15 cellular contexts compared by ENCODE assay signal in the genomic region with DNA sequence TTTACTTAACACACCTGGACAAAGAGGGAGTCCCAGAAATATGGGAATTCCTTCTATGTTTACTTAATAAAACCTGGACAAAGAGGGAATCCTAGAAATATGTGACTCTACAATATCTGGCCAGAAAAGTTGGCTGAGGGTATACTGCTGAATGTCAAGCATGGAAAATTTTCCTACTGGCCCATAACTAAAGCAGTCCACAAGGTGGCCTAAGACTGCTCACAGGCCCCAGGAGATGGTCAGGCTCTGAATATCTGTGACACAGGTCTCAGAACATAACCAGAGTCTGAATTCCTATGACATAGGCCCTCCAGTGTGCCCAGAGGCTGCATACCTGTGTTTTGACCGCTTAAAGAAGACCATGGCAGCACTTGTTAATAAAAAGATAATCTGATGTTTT.
A peak's percentile ranks its signal among the peaks of the same experiment; 100 is the strongest.
DNase-seq lines count a peak whose midpoint lies in the region; TF ChIP-seq lines count a peak whose summit lies in the region.
"Had no signal": no experiment of that assay in that cellular context is flagged by ENCODE, and none has a peak within 500 bp of the region (broad histone marks: within the 10 kb centered on the region; RNA-seq: fewer than 3 reads in every experiment).

No MANE protein-coding gene starts in this region.

- peaks cover 4% of the 10 kb centered on the region for H3K4me1 Mint-ChIP-seq in glutamatergic neuron (ENCODE audit: low read depth, unreplicated experiment)
- H3K4me1 Mint-ChIP-seq: activated B cell treated with CpG ODN at 0.5 μM for 24 hours had no signal

- H3K36me3 Mint-ChIP-seq in glutamatergic neuron (ENCODE audit: unreplicated experiment) = no peaks in the 10 kb centered on the region

- H3K23ac ChIP-seq in trophoblast cell (ENCODE audit: low read length) = no peak overlapping the region

- H3K36me3 ChIP-seq in trophoblast cell (ENCODE audit: control insufficient read depth in 1 of 2, insufficient read depth in 2 of 2, low read length in 2 of 2) (no peaks in the 10 kb centered on the region), Peyer's patch (no peaks in the 10 kb centered on the region)

- no peak overlapping the region for H2BK120ac ChIP-seq in trophoblast cell (ENCODE audit: insufficient read depth, low read length, poor library complexity)

- H3K4me3 ChIP-seq in trophoblast cell (ENCODE audit: low read depth, low read length) (no peak overlapping the region), Peyer's patch (no peak overlapping the region)
- H3K4me3 ChIP-seq: A549 had no signal

- TF ChIP-seq CTCF in glutamatergic neuron (IDR thresholded peaks at IDR 0.05; ENCODE audit: partially characterized antibody, unreplicated experiment) (no peak), Peyer's patch (IDR thresholded peaks at IDR 0.05) (peak in 3 of 6 experiments; percentile 37 to 54 (median 40))

- H4K91ac ChIP-seq in trophoblast cell (ENCODE audit: low read depth, low read length) = no peak overlapping the region

- H4K8ac ChIP-seq in trophoblast cell (ENCODE audit: low read depth, low read length) = no peak overlapping the region

- no peaks in the 10 kb centered on the region for H3K79me1 ChIP-seq in trophoblast cell (ENCODE audit: low read length)

- no peaks in the 10 kb centered on the region for H3K79me2 ChIP-seq in trophoblast cell (ENCODE audit: control insufficient read depth, insufficient read depth, low read length, poor library complexity)

- H3K27me3 ChIP-seq in trophoblast cell (ENCODE audit: insufficient read depth, low read length) = no peaks in the 10 kb centered on the region
- no peaks in the 10 kb centered on the region for H3K27me3 ChIP-seq in Peyer's patch

- no peaks in the 10 kb centered on the region for H3K9me3 Mint-ChIP-seq in glutamatergic neuron (ENCODE audit: unreplicated experiment)
- H3K9me3 Mint-ChIP-seq: activated T-cell treated with anti-CD3 and anti-CD28 coated beads, Interleukin-2, amount 50 U/mL, for 24 hours had no signal

- H2AFZ ChIP-seq in trophoblast cell (ENCODE audit: insufficient read depth, low read length, poor library complexity) = no peak overlapping the region

- peak overlapping the region; percentile 0 for H3K27ac Mint-ChIP-seq in glutamatergic neuron (ENCODE audit: unreplicated experiment)
- H3K27ac Mint-ChIP-seq: activated B cell treated with CpG ODN at 0.5 μM for 24 hours; activated T-cell treated with anti-CD3 and anti-CD28 coated beads, Interleukin-2, amount 50 U/mL, for 24 hours had no signal

- H3K4me3 Mint-ChIP-seq in glutamatergic neuron (ENCODE audit: unreplicated experiment) = no peak overlapping the region
- H3K4me3 Mint-ChIP-seq: activated B cell treated with CpG ODN at 0.5 μM for 24 hours; activated T-cell treated with anti-CD3 and anti-CD28 coated beads, Interleukin-2, amount 50 U/mL, for 24 hours had no signal

- no peak overlapping the region for H2BK12ac ChIP-seq in trophoblast cell (ENCODE audit: low read length)

- no peak overlapping the region for H4K12ac ChIP-seq in trophoblast cell (ENCODE audit: low read depth, low read length)

- no peak overlapping the region for H2BK5ac ChIP-seq in trophoblast cell (ENCODE audit: low read depth, low read length, poor library complexity)

- no peaks in the 10 kb centered on the region for H3K27me3 Mint-ChIP-seq in glutamatergic neuron (ENCODE audit: unreplicated experiment)
- H3K27me3 Mint-ChIP-seq: activated B cell treated with CpG ODN at 0.5 μM for 24 hours; activated T-cell treated with anti-CD3 and anti-CD28 coated beads, Interleukin-2, amount 50 U/mL, for 24 hours had no signal

- H3K9ac ChIP-seq in trophoblast cell (ENCODE audit: low read length) = no peak overlapping the region

- no CpG with 5 or more reads among the region's 1 CpG for whole genome bisulfite sequencing in trophoblast cell (ENCODE audit: extremely low coverage, insufficient coverage, insufficient read length)

- DNase-seq in NCI-H748 (lab: John Stamatoyannopoulos, UW; ENCODE audit: unreplicated experiment) (peak; percentile 64), NCI-H748 treated with DMSO at 0.1 percent for 48 hours (lab: John Stamatoyannopoulos, UW) (no peak), OCI-M1 (lab: John Stamatoyannopoulos, UW) (peak; percentile 75), glutamatergic neuron (no peak), trophoblast cell (peak; percentile 10 to 53), AML-193 (lab: John Stamatoyannopoulos, UW) (no peak), Peyer's patch (no peak), hippocampal formation (lab: John Stamatoyannopoulos, UW) (no peak)
- DNase-seq: activated B cell treated with CpG ODN at 0.5 μM for 24 hours; activated T-cell treated with anti-CD3 and anti-CD28 coated beads, Interleukin-2, amount 50 U/mL, for 24 hours; anterior cingulate cortex; effector CD8-positive, alpha-beta T cell; NCI-H1417 treated with DMSO at 0.1 percent for 48 hours had no signal

- H3K4me1 ChIP-seq in trophoblast cell (ENCODE audit: control insufficient read depth in 1 of 2, insufficient read depth in 2 of 2, low read length in 2 of 2) (no peaks in the 10 kb centered on the region), Peyer's patch (no peaks in the 10 kb centered on the region)
- H3K4me1 ChIP-seq: A549 had no signal

- H3K4ac ChIP-seq in trophoblast cell (ENCODE audit: low read depth, low read length) = no peak overlapping the region

- TF ChIP-seq POLR2A in Peyer's patch (IDR thresholded peaks at IDR 0.05) = no peak

- no peak overlapping the region for H3K14ac ChIP-seq in trophoblast cell (ENCODE audit: low read length)

- no peak overlapping the region for H3K4me2 ChIP-seq in trophoblast cell (ENCODE audit: low read length)
- H3K4me2 ChIP-seq: A549 had no signal

- no peak overlapping the region for H3K18ac ChIP-seq in trophoblast cell (ENCODE audit: low read length)

- H3K9me3 ChIP-seq in trophoblast cell (ENCODE audit: insufficient read depth, low read depth, low read length) (no peaks in the 10 kb centered on the region), Peyer's patch (no peaks in the 10 kb centered on the region)
- H3K9me3 ChIP-seq: A549 had no signal

- H3K27ac ChIP-seq in trophoblast cell (ENCODE audit: low read depth, low read length) = no peak overlapping the region
- no peak overlapping the region for H3K27ac ChIP-seq in Peyer's patch
- H3K27ac ChIP-seq: A549, HL-60 had no signal

- no peak overlapping the region for H2AK5ac ChIP-seq in trophoblast cell (ENCODE audit: low read length)

Comparison
In these comparisons a context has a peak if more than half of its experiments do, and no peak if none do; other contexts are left out.
1. DNase-seq: peak in NCI-H748 (single experiment), OCI-M1 (single experiment) and trophoblast cell (2 of 2); none in NCI-H748 treated with DMSO at 0.1 percent for 48 hours (single experiment), glutamatergic neuron (single experiment), AML-193 (0 of 2), Peyer's patch (0 of 3) and hippocampal formation (0 of 2).